ENCODE assay signal across 8 cellular contexts in genomic region chr3:149042766-149043386, GRCh38. TPM values are rescaled to one million over a fixed set of nuclear protein-coding genes. Genes with fewer than 3 reads are reported as not detected.
DNase-seq lines count a peak whose midpoint lies in the region; ATAC-seq and TF ChIP-seq lines count a peak whose summit lies in the region.

No MANE protein-coding gene starts in this region.

- DNase-seq in COLO829 (ENCODE audit: low spot score) (peak; percentile 27), chondrocyte (ENCODE audit: low spot score) (no peak), NCI-H510A treated with DMSO at 0.1 percent for 48 hours (lab: John Stamatoyannopoulos, UW) (no peak), RWPE1 (ENCODE audit: low spot score) (no peak), vagina (ENCODE audit: extremely low spot score in 2 of 2) (no peak), psoas muscle (no peak)

- intact Hi-C loops in vagina (cut with DNase I) (no loop called here), psoas muscle (cut with DNase I) (no loop called here)

- POLR2A ChIA-PET in RWPE1 (lab: Yijun Ruan, JAX; ENCODE audit: low non-redundant PET) = interaction anchor here (0.7 kb wide), 1 partner anchor 9 kb away, joined by 4 read pairs; no protein-coding TSS in a partner anchor

- H3K36me3 ChIP-seq in vagina (peaks cover 0 to 42% of the 10 kb centered on the region in 2 donors), psoas muscle (ENCODE audit: insufficient read depth in 1 of 2, low read depth in 1 of 2) (peaks cover 1 to 75% of the 10 kb centered on the region in 2 donors)

- H3K27me3 Mint-ChIP-seq in chondrocyte (ENCODE audit: low read depth) = no peaks in the 10 kb centered on the region

- ATAC-seq in GM19455 (IDR thresholded peaks at IDR 0.05; ENCODE audit: unreplicated experiment) (peak; percentile 83), HG03378 (IDR thresholded peaks at IDR 0.05; ENCODE audit: unreplicated experiment) (peak; percentile 95), psoas muscle (no peak)

- H3K4me3 Mint-ChIP-seq in chondrocyte (ENCODE audit: unreplicated experiment) = peak overlapping the region; percentile 28

- no peak for TF ChIP-seq CTCF in chondrocyte (IDR thresholded peaks at IDR 0.05)
- no peak for TF ChIP-seq CTCF in RWPE1 (conservative IDR thresholded peaks at IDR 0.05; ENCODE audit: low read depth)
- TF ChIP-seq CTCF in vagina (IDR thresholded peaks at IDR 0.05) = no peak
- no peak for TF ChIP-seq CTCF in psoas muscle (IDR thresholded peaks at IDR 0.05)

- H3K9me3 ChIP-seq in vagina (no peaks in the 10 kb centered on the region), psoas muscle (no peaks in the 10 kb centered on the region)

- H3K36me3 Mint-ChIP-seq in chondrocyte (ENCODE audit: low read depth) = peaks cover 29% of the 10 kb centered on the region

- H3K9me3 Mint-ChIP-seq in chondrocyte (ENCODE audit: low read depth) = no peaks in the 10 kb centered on the region

- H3K4me3 ChIP-seq in vagina (no peak overlapping the region), psoas muscle (no peak overlapping the region)

- peak overlapping the region; percentile 94 for H3K27ac Mint-ChIP-seq in chondrocyte (ENCODE audit: unreplicated experiment)

- H3K4me1 ChIP-seq in vagina = no peaks in the 10 kb centered on the region
- H3K4me1 ChIP-seq in psoas muscle = no peaks in the 10 kb centered on the region

- no peak for TF ChIP-seq POLR2A in vagina (IDR thresholded peaks at IDR 0.05)

- 69 to 77% (median 76%) methylated on average over 1 of the region's 1 CpG for WGBS in psoas muscle, 3 donors

- H3K27ac ChIP-seq in RWPE1 (no peak overlapping the region), vagina (no peak overlapping the region), psoas muscle (no peak overlapping the region)

- no peaks in the 10 kb centered on the region for H3K27me3 ChIP-seq in vagina
- H3K27me3 ChIP-seq in psoas muscle (ENCODE audit: insufficient read depth in 3 of 3, low read length in 2 of 3) = no peaks in the 10 kb centered on the region

- CTCF ChIA-PET in RWPE1 (lab: Yijun Ruan, JAX) = interaction anchor here (0.7 kb wide), 1 partner anchor 229 kb away, joined by 3 read pairs; no protein-coding TSS in a partner anchor

- H3K4me1 Mint-ChIP-seq in chondrocyte (ENCODE audit: low read depth) = peaks cover 15% of the 10 kb centered on the region

RNA-seq across cellular contexts. Expression of gene HLTF, which starts 43.5 kb away (rescaled TPM):
- total RNA-seq in chondrocyte (26.4 to 30.9 TPM (median 29.8 TPM) in 3 replicates), vagina (27.0 TPM), psoas muscle (10 to 100 TPM in 2 of 4 donors, 1 to 10 TPM in 2; 5.0 to 10.1 (median 8.9) TPM)
- polyA plus RNA-seq in psoas muscle = 1 to 10 TPM; 2.8 to 4.0 (median 3.5) TPM

RNA-seq across cellular contexts. Expression of gene GYG1, which starts 51.5 kb away (rescaled TPM):
- 41.2 to 50.1 TPM (median 48.1 TPM) in 3 replicates for total RNA-seq in chondrocyte
- 45.9 TPM for total RNA-seq in vagina
- 100 to 1,000 TPM; 305 to 550 (median 419) TPM for total RNA-seq in psoas muscle
- polyA plus RNA-seq in psoas muscle = 100 to 1,000 TPM; 164 to 373 (median 338) TPM

Comparison
In these comparisons a context has a peak if more than half of its experiments do, and no peak if none do; other contexts are left out.
1. ATAC-seq: peak in GM19455 (single experiment) and HG03378 (single experiment); none in psoas muscle (0 of 4).